8 cellular contexts compared by ENCODE assay signal in the genomic region with DNA sequence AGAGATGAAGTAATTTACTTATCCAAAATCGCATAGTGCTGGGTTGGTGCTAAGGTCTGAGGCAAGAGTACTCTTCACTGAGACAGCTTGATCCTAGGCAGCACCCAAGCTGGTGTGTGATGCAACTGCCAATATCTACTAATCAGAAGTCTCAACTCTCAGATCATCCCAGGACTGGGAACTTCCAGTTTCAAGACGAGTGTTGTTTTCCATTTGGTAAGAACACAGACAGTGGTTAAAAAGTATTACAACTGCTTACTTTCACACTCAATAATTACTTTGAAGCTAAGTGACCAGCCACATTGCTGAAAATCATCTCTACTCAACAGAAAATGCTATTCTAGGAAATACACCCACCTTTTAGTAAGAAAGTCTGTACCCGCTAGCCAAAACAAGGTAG. TPM values are rescaled to one million over a fixed set of nuclear protein-coding genes. Genes with fewer than 3 reads are reported as not detected.
DNase-seq lines count a peak whose midpoint lies in the region; ATAC-seq and TF ChIP-seq lines count a peak whose summit lies in the region.

No MANE protein-coding gene starts in this region.

- no peaks in the 10 kb centered on the region for H3K9me3 Mint-ChIP-seq in activated naive CD4-positive, alpha-beta T cell treated with anti-CD3 and anti-CD28 coated beads, Interleukin-2, amount 50 U/mL, for 24 hours
- no peaks in the 10 kb centered on the region for H3K9me3 Mint-ChIP-seq in stimulated activated memory B cell treated with anti-CD40 and anti-IgM and Interleukin-4, amounts not matched to agents 10 μg/mL and 1 μg/mL and 100 μg/mL, for 72 hours
- peaks cover 0 to 5% (median 0%) of the 10 kb centered on the region in 7 donors for H3K9me3 Mint-ChIP-seq in CD14-positive monocyte

- peak overlapping the region; percentile 90 for H3K27ac Mint-ChIP-seq in activated naive CD4-positive, alpha-beta T cell treated with anti-CD3 and anti-CD28 coated beads, Interleukin-2, amount 50 U/mL, for 24 hours
- peak overlapping the region; percentile 72 for H3K27ac Mint-ChIP-seq in stimulated activated memory B cell treated with anti-CD40 and anti-IgM and Interleukin-4, amounts not matched to agents 10 μg/mL and 1 μg/mL and 100 μg/mL, for 72 hours
- H3K27ac Mint-ChIP-seq in CD14-positive monocyte = peak overlapping the region in 2 of 7 donors; percentile 22 to 26

- DNase-seq in activated T-cell treated with anti-CD3 and anti-CD28 coated beads for 24 hours (ENCODE audit: low read depth) (peak; percentile 35), NCI-H1105 treated with DMSO at 0.1 percent for 48 hours (lab: John Stamatoyannopoulos, UW) (no peak), CD14-positive monocyte (ENCODE audit: low spot score) (no peak)
- no peak for DNase-seq in activated T-cell treated with anti-CD3 and anti-CD28 coated beads, Interleukin-2, amount 50 U/mL, for 1 hour

- no peak for TF ChIP-seq CTCF in CD14-positive monocyte (IDR thresholded peaks at IDR 0.05)

- H3K4me1 Mint-ChIP-seq in activated naive CD4-positive, alpha-beta T cell treated with anti-CD3 and anti-CD28 coated beads, Interleukin-2, amount 50 U/mL, for 24 hours = peaks cover 90% of the 10 kb centered on the region
- H3K4me1 Mint-ChIP-seq in stimulated activated memory B cell treated with anti-CD40 and anti-IgM and Interleukin-4, amounts not matched to agents 10 μg/mL and 1 μg/mL and 100 μg/mL, for 72 hours = peaks cover 83% of the 10 kb centered on the region
- H3K4me1 Mint-ChIP-seq in CD14-positive monocyte = peaks cover 45% of the 10 kb centered on the region

- ATAC-seq in HG03097 (IDR thresholded peaks at IDR 0.05; ENCODE audit: low FRiP score, unreplicated experiment) (peak; percentile 52), HG02840 (IDR thresholded peaks at IDR 0.05; ENCODE audit: low FRiP score, unreplicated experiment) (no peak)
- peak; percentile 82 for ATAC-seq in stimulated activated memory B cell treated with anti-CD40 and anti-IgM and Interleukin-4, amounts not matched to agents 10 μg/mL and 1 μg/mL and 100 μg/mL, for 72 hours

- intact Hi-C loops in CD14-positive monocyte (cut with micrococcal nuclease) = no loop called here

- H3K4me3 Mint-ChIP-seq in activated naive CD4-positive, alpha-beta T cell treated with anti-CD3 and anti-CD28 coated beads, Interleukin-2, amount 50 U/mL, for 24 hours = peak overlapping the region; percentile 19
- peak overlapping the region; percentile 38 for H3K4me3 Mint-ChIP-seq in stimulated activated memory B cell treated with anti-CD40 and anti-IgM and Interleukin-4, amounts not matched to agents 10 μg/mL and 1 μg/mL and 100 μg/mL, for 72 hours
- no peak overlapping the region for H3K4me3 Mint-ChIP-seq in CD14-positive monocyte

- H3K36me3 Mint-ChIP-seq in activated naive CD4-positive, alpha-beta T cell treated with anti-CD3 and anti-CD28 coated beads, Interleukin-2, amount 50 U/mL, for 24 hours = peaks cover 8% of the 10 kb centered on the region
- peaks cover 13% of the 10 kb centered on the region for H3K36me3 Mint-ChIP-seq in stimulated activated memory B cell treated with anti-CD40 and anti-IgM and Interleukin-4, amounts not matched to agents 10 μg/mL and 1 μg/mL and 100 μg/mL, for 72 hours
- H3K36me3 Mint-ChIP-seq in CD14-positive monocyte = peaks cover 2 to 10% of the 10 kb centered on the region in 2 donors

- no peaks in the 10 kb centered on the region for H3K27me3 Mint-ChIP-seq in activated naive CD4-positive, alpha-beta T cell treated with anti-CD3 and anti-CD28 coated beads, Interleukin-2, amount 50 U/mL, for 24 hours
- H3K27me3 Mint-ChIP-seq in stimulated activated memory B cell treated with anti-CD40 and anti-IgM and Interleukin-4, amounts not matched to agents 10 μg/mL and 1 μg/mL and 100 μg/mL, for 72 hours = no peaks in the 10 kb centered on the region
- H3K27me3 Mint-ChIP-seq in CD14-positive monocyte (ENCODE audit: low read depth in 3 of 3) = no peaks in the 10 kb centered on the region

RNA-seq across cellular contexts. Expression of gene FBXW11, which starts 45.3 kb away (rescaled TPM):
- polyA plus RNA-seq in CD14-positive monocyte = 10 to 100 TPM; 18.2 to 24.5 TPM

Comparison
In these comparisons a context has a peak if more than half of its experiments do, and no peak if none do; other contexts are left out.
1. H3K4me3 Mint-ChIP-seq: peak in activated naive CD4-positive, alpha-beta T cell treated with anti-CD3 and anti-CD28 coated beads, Interleukin-2, amount 50 U/mL, for 24 hours (single experiment) and stimulated activated memory B cell treated with anti-CD40 and anti-IgM and Interleukin-4, amounts not matched to agents 10 μg/mL and 1 μg/mL and 100 μg/mL, for 72 hours (single experiment); none in CD14-positive monocyte (0 of 2).